ENCODE assay signal across 25 cellular contexts in genomic region chr2:154368148-154368547, GRCh38.
"Had no signal": no experiment of that assay in that cellular context is flagged by ENCODE, and none has a peak within 500 bp of the region (broad histone marks: within the 10 kb centered on the region; RNA-seq: fewer than 3 reads in every experiment).

No MANE protein-coding gene starts in this region.

- H3K9me3 ChIP-seq: heart left ventricle, left ventricle myocardium inferior, pancreas, prostate gland, suprapubic skin, thoracic aorta, tibial artery, upper lobe of right lung had no signal

- DNase-seq: heart left ventricle; hypothalamus; immature natural killer cell; kidney; left colon; left ventricle myocardium inferior; naive thymus-derived CD4-positive, alpha-beta T cell; nucleus accumbens; pancreas; posterior cingulate gyrus; retina; small intestine; spleen; stimulated activated CD4-positive, alpha-beta T cell treated with anti-CD3 and anti-CD28 coated beads, Interleukin-4, amount 100 ng/mL, for 24 hours; stimulated activated naive CD4-positive, alpha-beta T cell; tibial artery; trophoblast cell; upper lobe of right lung had no signal

- H3K27me3 Mint-ChIP-seq: naive thymus-derived CD4-positive, alpha-beta T cell; natural killer cell treated with Interleukin-12 subunit alpha and Interleukin-12 subunit beta and Interleukin-15 and Interleukin-18, amount 100 ng/mL, for 72 hours; stimulated activated naive CD8-positive, alpha-beta T cell treated with anti-CD3 and anti-CD28 coated beads, Interleukin-15, Interleukin-2, amounts not matched to agents 100 ng/mL and 50 ng/mL, for 24 hours had no signal

- H3K36me3 Mint-ChIP-seq: immature natural killer cell; naive thymus-derived CD4-positive, alpha-beta T cell; stimulated activated effector memory CD8-positive, alpha-beta T cell treated with anti-CD3 and anti-CD28 coated beads, Interleukin-12 subunit alpha, Interleukin-12 subunit beta, amount 100 ng/mL, for 72 hours had no signal

- H3K27ac ChIP-seq: heart left ventricle, left ventricle myocardium inferior, pancreas, prostate gland, spleen, suprapubic skin, thoracic aorta, tibial artery, upper lobe of right lung had no signal

- H3K4me1 ChIP-seq: heart left ventricle, left ventricle myocardium inferior, pancreas, prostate gland, spleen, suprapubic skin, upper lobe of right lung had no signal

- H3K27ac Mint-ChIP-seq: immature natural killer cell; naive thymus-derived CD4-positive, alpha-beta T cell; natural killer cell treated with Interleukin-12 subunit alpha and Interleukin-12 subunit beta and Interleukin-15 and Interleukin-18, amount 100 ng/mL, for 72 hours; stimulated activated effector memory CD8-positive, alpha-beta T cell treated with anti-CD3 and anti-CD28 coated beads, Interleukin-12 subunit alpha, Interleukin-12 subunit beta, amount 100 ng/mL, for 72 hours; stimulated activated naive CD8-positive, alpha-beta T cell treated with anti-CD3 and anti-CD28 coated beads, Interleukin-15, Interleukin-2, amounts not matched to agents 100 ng/mL and 50 ng/mL, for 24 hours had no signal

- H3K4me3 ChIP-seq: heart left ventricle, left ventricle myocardium inferior, lung, pancreas, prostate gland, spleen, suprapubic skin, thoracic aorta, tibial artery, upper lobe of right lung had no signal

- H3K36me3 ChIP-seq: heart left ventricle, left ventricle myocardium inferior, pancreas, prostate gland, spleen, suprapubic skin, thoracic aorta, tibial artery, upper lobe of right lung had no signal

- H3K27me3 ChIP-seq: pancreas, spleen, suprapubic skin, tibial artery, upper lobe of right lung had no signal

- H3K4me3 Mint-ChIP-seq: immature natural killer cell; naive thymus-derived CD4-positive, alpha-beta T cell; natural killer cell treated with Interleukin-12 subunit alpha and Interleukin-12 subunit beta and Interleukin-15 and Interleukin-18, amount 100 ng/mL, for 72 hours; stimulated activated effector memory CD8-positive, alpha-beta T cell treated with anti-CD3 and anti-CD28 coated beads, Interleukin-12 subunit alpha, Interleukin-12 subunit beta, amount 100 ng/mL, for 72 hours; stimulated activated naive CD8-positive, alpha-beta T cell treated with anti-CD3 and anti-CD28 coated beads, Interleukin-15, Interleukin-2, amounts not matched to agents 100 ng/mL and 50 ng/mL, for 24 hours had no signal

- H3K4me1 Mint-ChIP-seq: immature natural killer cell; naive thymus-derived CD4-positive, alpha-beta T cell; stimulated activated effector memory CD8-positive, alpha-beta T cell treated with anti-CD3 and anti-CD28 coated beads, Interleukin-12 subunit alpha, Interleukin-12 subunit beta, amount 100 ng/mL, for 72 hours had no signal
